Comparison of ENCODE assay signal across 9 cellular contexts in genomic region chr4:164935363-164935762, GRCh38. TPM values are rescaled to one million over a fixed set of nuclear protein-coding genes. Genes with fewer than 3 reads are reported as not detected.
DNase-seq lines count a peak whose midpoint lies in the region; ATAC-seq and TF ChIP-seq lines count a peak whose summit lies in the region.
"Had no signal": no experiment of that assay in that cellular context is flagged by ENCODE, and none has a peak within 500 bp of the region (broad histone marks: within the 10 kb centered on the region; RNA-seq: fewer than 3 reads in every experiment).

No MANE protein-coding gene starts in this region.

- in situ Hi-C loops in astrocyte of the cerebellum (cut with HindIII; ENCODE audit: low sequenced_read_pairs) = no loop called here

- intact Hi-C loops in activated naive CD4-positive, alpha-beta T cell treated with anti-CD3 and anti-CD28 coated beads for 36 hours (cut with micrococcal nuclease) = no loop called here

- no peaks in the 10 kb centered on the region for H3K4me1 Mint-ChIP-seq in activated naive CD4-positive, alpha-beta T cell treated with anti-CD3 and anti-CD28 coated beads for 36 hours (ENCODE audit: low read depth)

- no peak overlapping the region for H3K4me3 Mint-ChIP-seq in activated naive CD4-positive, alpha-beta T cell treated with anti-CD3 and anti-CD28 coated beads for 36 hours

- no peak overlapping the region for H3K4me3 ChIP-seq in astrocyte of the cerebellum (ENCODE audit: low read depth, low read length)
- H3K4me3 ChIP-seq: skin epidermis had no signal

- no peak overlapping the region for H3K27ac Mint-ChIP-seq in activated naive CD4-positive, alpha-beta T cell treated with anti-CD3 and anti-CD28 coated beads for 36 hours

- no peaks in the 10 kb centered on the region for H3K9me3 Mint-ChIP-seq in activated naive CD4-positive, alpha-beta T cell treated with anti-CD3 and anti-CD28 coated beads for 36 hours

- peak; percentile 67 for TF ChIP-seq CTCF in GM12872 (IDR thresholded peaks at IDR 0.05; ENCODE audit: insufficient read depth, low read depth, low read length)
- TF ChIP-seq CTCF in astrocyte of the cerebellum (IDR thresholded peaks at IDR 0.05; ENCODE audit: low read depth, low read length, missing control alignments) = peak; percentile 13

- ATAC-seq in GM21423 (IDR thresholded peaks at IDR 0.05; ENCODE audit: unreplicated experiment) (peak; percentile 60), HG03378 (IDR thresholded peaks at IDR 0.05; ENCODE audit: unreplicated experiment) (peak; percentile 65)

- CTCF ChIA-PET in activated naive CD4-positive, alpha-beta T cell treated with anti-CD3 and anti-CD28 coated beads for 36 hours (lab: Charles Lee) = interaction anchor here (0.6 kb wide), 1 partner anchor 729 kb away, joined by 6 read pairs; no protein-coding TSS in a partner anchor

- no peak overlapping the region for H3K27ac ChIP-seq in substantia nigra (ENCODE audit: low read depth, low read length, poor library complexity, severe bottlenecking)
- H3K27ac ChIP-seq: skin epidermis had no signal

- H3K27me3 Mint-ChIP-seq in activated naive CD4-positive, alpha-beta T cell treated with anti-CD3 and anti-CD28 coated beads for 36 hours (ENCODE audit: low read depth) = peaks cover 8% of the 10 kb centered on the region

- no peak for DNase-seq in astrocyte of the cerebellum (ENCODE audit: low read depth)
- DNase-seq in activated naive CD4-positive, alpha-beta T cell treated with anti-CD3 and anti-CD28 coated beads for 36 hours = no peak
- DNase-seq in activated CD4-positive, alpha-beta T cell treated with anti-CD3 and anti-CD28 coated beads for 1 hour = no peak
- no peak for DNase-seq in germinal center (ENCODE audit: low spot score)
- no peak for DNase-seq in substantia nigra (lab: John Stamatoyannopoulos, UW)

- no peaks in the 10 kb centered on the region for H3K36me3 Mint-ChIP-seq in activated naive CD4-positive, alpha-beta T cell treated with anti-CD3 and anti-CD28 coated beads for 36 hours (ENCODE audit: low read depth)

RNA-seq across cellular contexts. Expression of gene TRIM61, which starts 42.1 kb away (rescaled TPM):
- total RNA-seq in activated naive CD4-positive, alpha-beta T cell treated with anti-CD3 and anti-CD28 coated beads for 36 hours = under 1 TPM; 0.67 to 0.84 TPM

RNA-seq across cellular contexts. Expression of gene APELA, which starts 58.4 kb away (rescaled TPM):
- total RNA-seq in activated naive CD4-positive, alpha-beta T cell treated with anti-CD3 and anti-CD28 coated beads for 36 hours = not detected
